Comparison of ENCODE assay signal across 12 cellular contexts in the genomic region with DNA sequence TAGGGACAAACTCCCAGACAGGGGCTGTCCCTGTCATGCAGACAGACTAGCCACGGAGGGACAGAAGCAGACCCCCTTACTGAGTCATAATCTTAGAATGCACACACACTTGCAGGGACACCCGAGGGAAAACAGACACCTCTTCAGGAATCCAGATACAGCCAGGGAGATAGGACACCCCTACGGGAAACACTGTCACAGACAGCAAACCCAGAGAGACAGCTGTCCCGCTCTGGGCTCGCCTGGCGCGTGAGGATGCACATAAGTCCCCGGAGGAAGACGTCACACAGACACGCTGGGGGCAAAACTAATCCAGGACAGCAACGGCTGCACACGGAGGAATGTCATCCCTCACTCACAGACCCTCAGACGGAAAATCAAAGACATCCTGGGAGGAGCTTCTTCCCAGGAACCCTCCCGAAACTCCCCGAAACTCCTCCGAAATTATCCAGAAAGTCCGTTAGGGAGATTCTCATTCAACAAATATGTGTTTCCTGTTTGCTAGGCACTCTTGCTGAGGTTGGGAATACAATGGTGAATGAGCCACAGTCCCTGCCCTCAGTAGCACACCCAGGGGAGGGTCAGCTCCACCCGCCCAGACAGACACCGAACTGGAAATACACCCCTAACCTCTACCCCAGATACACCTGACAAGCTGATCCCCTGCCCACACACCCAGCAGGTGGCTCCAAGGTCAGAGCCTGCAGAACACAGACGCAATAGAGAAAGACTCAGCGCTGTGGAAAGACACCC. TPM values are rescaled to one million over a fixed set of nuclear protein-coding genes. Genes with fewer than 3 reads are reported as not detected.
A peak's percentile ranks its signal among the peaks of the same experiment; 100 is the strongest.
DNase-seq lines count a peak whose midpoint lies in the region; ATAC-seq, FAIRE-seq and TF ChIP-seq lines count a peak whose summit lies in the region.
"Had no signal": no experiment of that assay in that cellular context is flagged by ENCODE, and none has a peak within 500 bp of the region (broad histone marks: within the 10 kb centered on the region; RNA-seq: fewer than 3 reads in every experiment).

No MANE protein-coding gene starts in this region.

- no peak overlapping the region for H3K4me2 ChIP-seq in HepG2 (ENCODE audit: low read depth, low read length)
- H3K4me2 ChIP-seq: A549 had no signal

- TF ChIP-seq CTCF in right lobe of liver (IDR thresholded peaks at IDR 0.05) (no peak), HepG2 (CRISPR knock-in tag; IDR thresholded peaks at IDR 0.05) (no peak), choroid plexus epithelial cell (conservative IDR thresholded peaks at IDR 0.05; ENCODE audit: low read depth, low read length) (no peak)

- no peaks in the 10 kb centered on the region for H3K9me3 ChIP-seq in right lobe of liver
- H3K9me3 ChIP-seq in HepG2 (ENCODE audit: low read length) = no peaks in the 10 kb centered on the region
- H3K9me3 ChIP-seq in mesodermal cell (ENCODE audit: control insufficient read depth, low read length) = no peaks in the 10 kb centered on the region
- H3K9me3 ChIP-seq: A549 had no signal

- DNase-seq in right lobe of liver (no peak), HepG2 (ENCODE audit: low spot score) (no peak), choroid plexus epithelial cell (ENCODE audit: low read depth) (peak; percentile 19), NCI-H1417 (lab: John Stamatoyannopoulos, UW) (no peak)
- no peak for DNase-seq in activated naive CD4-positive, alpha-beta T cell treated with anti-CD3 and anti-CD28 coated beads, Interleukin-2, amount 10 ng/mL, durations not matched to agents 7 days and 5 days
- DNase-seq: activated CD4-positive, alpha-beta T cell treated with anti-CD3 and anti-CD28 coated beads, Interleukin-2, amount 10 ng/mL, durations not matched to agents 24 days and 14 days; NCI-H1436 treated with DMSO at 0.1 percent for 48 hours; NK-92 treated with Interleukin-12 subunit alpha and Interleukin-12 subunit beta, amount 100 ng/mL, for 24 hours had no signal

- H3K4me3 ChIP-seq in right lobe of liver = no peak overlapping the region
- no peak overlapping the region for H3K4me3 ChIP-seq in HepG2 (replicated peaks in 1 of 3; ENCODE audit: insufficient read depth in 1 of 3, low read depth in 2 of 3, low read length in 3 of 3)
- H3K4me3 ChIP-seq in choroid plexus epithelial cell (ENCODE audit: low read depth, low read length) = no peak overlapping the region
- H3K4me3 ChIP-seq in mesodermal cell (ENCODE audit: extremely low read depth, insufficient read depth, low read length, poor library complexity, severe bottlenecking) = no peak overlapping the region
- H3K4me3 ChIP-seq: A549 had no signal

- H4K20me1 ChIP-seq in HepG2 (ENCODE audit: insufficient read depth, low read length) = no peaks in the 10 kb centered on the region

- H3K9me3 Mint-ChIP-seq in activated naive CD4-positive, alpha-beta T cell treated with anti-CD3 and anti-CD28 coated beads, Interleukin-2, amount 10 ng/mL, durations not matched to agents 7 days and 5 days = no peaks in the 10 kb centered on the region
- H3K9me3 Mint-ChIP-seq: activated CD4-positive, alpha-beta T cell treated with anti-CD3 and anti-CD28 coated beads, Interleukin-2, amount 10 ng/mL, durations not matched to agents 24 days and 14 days had no signal

- POLR2A ChIA-PET in HepG2 (lab: Yijun Ruan, JAX) = no interaction called here

- H3K4me1 ChIP-seq in right lobe of liver (no peaks in the 10 kb centered on the region), HepG2 (ENCODE audit: insufficient read depth, low read length) (peaks cover 20% of the 10 kb centered on the region), mesodermal cell (ENCODE audit: control insufficient read depth, insufficient read depth, low read length, poor library complexity, severe bottlenecking) (peaks cover 66% of the 10 kb centered on the region)
- H3K4me1 ChIP-seq: A549 had no signal

- TF ChIP-seq POLR2A in right lobe of liver (IDR thresholded peaks at IDR 0.05) (no peak), HepG2 (IDR thresholded peaks at IDR 0.05; ENCODE audit: insufficient read depth in 1 of 2, low read depth in 2 of 2, low read length in 2 of 2) (no peak)

- ATAC-seq in right lobe of liver (peak in 3 of 4 donors; percentile 5 to 26 (median 10)), HepG2 (no peak), HG03135 (IDR thresholded peaks at IDR 0.05; ENCODE audit: unreplicated experiment) (no peak), HG02571 (IDR thresholded peaks at IDR 0.05; ENCODE audit: unreplicated experiment) (no peak)
- ATAC-seq: A549 had no signal

- H2AFZ ChIP-seq in HepG2 (ENCODE audit: low read length) = no peak overlapping the region

- H3K36me3 Mint-ChIP-seq in activated naive CD4-positive, alpha-beta T cell treated with anti-CD3 and anti-CD28 coated beads, Interleukin-2, amount 10 ng/mL, durations not matched to agents 7 days and 5 days = no peaks in the 10 kb centered on the region

- no TSS peak for BruUV-seq in HepG2 (replicated peaks; lab: Mats Ljungman, UMichigan)

- in situ Hi-C loops in HepG2 (cut with HindIII; ENCODE audit: extremely low pct_ligation_motif_present, low pct_unique_long_range_greater_than_20kb) = no loop called here

- TF ChIP-seq EP300 in HepG2 (IDR thresholded peaks at IDR 0.05; ENCODE audit: low read depth in 2 of 2, low read length in 2 of 2) = no peak
- TF ChIP-seq EP300 in HepG2 (CRISPR knock-in tag; IDR thresholded peaks at IDR 0.05; ENCODE audit: borderline replicate concordance) = no peak

- H3K27me3 Mint-ChIP-seq in activated naive CD4-positive, alpha-beta T cell treated with anti-CD3 and anti-CD28 coated beads, Interleukin-2, amount 10 ng/mL, durations not matched to agents 7 days and 5 days = peaks cover 4% of the 10 kb centered on the region
- H3K27me3 Mint-ChIP-seq: activated CD4-positive, alpha-beta T cell treated with anti-CD3 and anti-CD28 coated beads, Interleukin-2, amount 10 ng/mL, durations not matched to agents 24 days and 14 days had no signal

- WGBS in right lobe of liver (ENCODE audit: insufficient coverage, low coverage, low lambda C conversion rate, missing lambda C conversion rate) = 43% methylated on average over 14 of the region's 21 CpGs
- WGBS in HepG2 (ENCODE audit: low lambda C conversion rate) = 87% methylated on average over 12 of the region's 21 CpGs
- WGBS in mesodermal cell (ENCODE audit: insufficient coverage in 2 of 2), 2 experiments = 82 to 87% methylated on average over 17 of the region's 21 CpGs

- no peaks in the 10 kb centered on the region for H3K27me3 ChIP-seq in right lobe of liver
- H3K27me3 ChIP-seq in HepG2 (ENCODE audit: control insufficient read depth in 1 of 2, insufficient read depth in 2 of 2, low read length in 2 of 2) = no peaks in the 10 kb centered on the region

- CTCF ChIA-PET in HepG2 (lab: Yijun Ruan, JAX; ENCODE audit: low intra/inter-chr PET ratio, low total read pairs) = no interaction called here
- CTCF ChIA-PET in activated naive CD4-positive, alpha-beta T cell treated with anti-CD3 and anti-CD28 coated beads, Interleukin-2, amount 10 ng/mL, durations not matched to agents 7 days and 5 days (lab: Charles Lee) = interaction anchor here (1.0 kb wide), 1 partner anchor 14 kb away, joined by 3 read pairs; no protein-coding TSS in a partner anchor

- TF ChIP-seq RAD21 in HepG2 (CRISPR knock-in tag; IDR thresholded peaks at IDR 0.05) = no peak

- no peak overlapping the region for H3K4me3 Mint-ChIP-seq in activated naive CD4-positive, alpha-beta T cell treated with anti-CD3 and anti-CD28 coated beads, Interleukin-2, amount 10 ng/mL, durations not matched to agents 7 days and 5 days
- H3K4me3 Mint-ChIP-seq: activated CD4-positive, alpha-beta T cell treated with anti-CD3 and anti-CD28 coated beads, Interleukin-2, amount 10 ng/mL, durations not matched to agents 24 days and 14 days had no signal

- H3K27ac ChIP-seq in right lobe of liver (peak overlapping the region in 1 of 3 donors; percentile 33), HepG2 (ENCODE audit: extremely low read length, insufficient read depth, low read length) (no peak overlapping the region), mesodermal cell (ENCODE audit: low read depth, low read length, severe bottlenecking) (peak overlapping the region; percentile 95)
- H3K27ac ChIP-seq: A549 had no signal

- intact Hi-C loops in right lobe of liver (cut with DNase I) = no loop called here
- intact Hi-C loops in HepG2 (cut with micrococcal nuclease; ENCODE audit: unreplicated experiment) = no loop called here

- FAIRE-seq in HepG2 (lab: Jason Lieb, UNC) = no peak
- FAIRE-seq: A549 had no signal

- no peaks in the 10 kb centered on the region for H3K79me2 ChIP-seq in HepG2 (ENCODE audit: insufficient read depth, low read length)

- no peak overlapping the region for H3K9ac ChIP-seq in HepG2 (ENCODE audit: insufficient read depth, low read depth, low read length)

- H3K27ac Mint-ChIP-seq in activated naive CD4-positive, alpha-beta T cell treated with anti-CD3 and anti-CD28 coated beads, Interleukin-2, amount 10 ng/mL, durations not matched to agents 7 days and 5 days = no peak overlapping the region
- H3K27ac Mint-ChIP-seq: activated CD4-positive, alpha-beta T cell treated with anti-CD3 and anti-CD28 coated beads, Interleukin-2, amount 10 ng/mL, durations not matched to agents 24 days and 14 days had no signal

- H3K4me1 Mint-ChIP-seq in activated naive CD4-positive, alpha-beta T cell treated with anti-CD3 and anti-CD28 coated beads, Interleukin-2, amount 10 ng/mL, durations not matched to agents 7 days and 5 days = peaks cover 3% of the 10 kb centered on the region

- H3K36me3 ChIP-seq in right lobe of liver (peaks cover 0 to 60% (median 21%) of the 10 kb centered on the region in 4 donors), HepG2 (replicated peaks in 1 of 2; ENCODE audit: control insufficient read depth in 1 of 2, insufficient read depth in 2 of 2, low read length in 2 of 2) (peaks cover 43 to 76% of the 10 kb centered on the region in 2 experiments), mesodermal cell (ENCODE audit: control insufficient read depth, insufficient read depth, low read length) (peaks cover 89% of the 10 kb centered on the region)

RNA-seq across cellular contexts. Expression of a gene that starts 15.2 kb away (rescaled TPM):
- total RNA-seq in right lobe of liver (10 to 100 TPM; 24.9 to 82.6 (median 26.7) TPM), HepG2 (2016; rRNA removed; fragmentation: Illumina TruSeq; extraction: Trizol) (84.5 and 110 TPM in 2 replicates)
- 53.8 and 61.2 TPM in 2 replicates for total RNA-seq in HepG2 (2016; cell fraction: cytosol; rRNA removed; fragmentation: Illumina TruSeq; extraction: Trizol; ENCODE audit: low read depth)
- 80.8 and 107 TPM in 2 replicates for total RNA-seq in HepG2 (2016; cell fraction: insoluble cytoplasmic fraction; rRNA removed; fragmentation: Illumina TruSeq; extraction: Trizol)
- 83.6 and 90.9 TPM in 2 replicates for total RNA-seq in HepG2 (2016; cell fraction: membrane; rRNA removed; fragmentation: Illumina TruSeq; extraction: Trizol)
- total RNA-seq in HepG2 (2016; cell fraction: nucleus; rRNA removed; fragmentation: Illumina TruSeq; extraction: Trizol) = 53.3 and 59.8 TPM in 2 replicates
- polyA plus RNA-seq in HepG2 (2011; rRNA removed) = 72.0 and 80.8 TPM in 2 replicates
- 70.1 and 101 TPM in 2 replicates for polyA plus RNA-seq in HepG2 (2011; cell fraction: cytosol; rRNA removed)
- polyA plus RNA-seq in HepG2 (2011; cell fraction: nucleus; rRNA removed) = 86.1 and 90.7 TPM in 2 replicates
- 50.6 and 56.9 TPM in 2 replicates for polyA plus RNA-seq in HepG2 (2012)
- 78.5 and 80.1 TPM in 2 replicates for polyA plus RNA-seq in HepG2 (2016; cell fraction: cytosol; fragmentation: Illumina TruSeq; extraction: Trizol; ENCODE audit: low read depth)
- 123 and 139 TPM in 2 replicates for polyA plus RNA-seq in HepG2 (2016; cell fraction: insoluble cytoplasmic fraction; fragmentation: Illumina TruSeq; extraction: Trizol; ENCODE audit: low read depth)
- 85.7 and 87.8 TPM in 2 replicates for polyA plus RNA-seq in HepG2 (2016; cell fraction: membrane; fragmentation: Illumina TruSeq; extraction: Trizol; ENCODE audit: low read depth)
- 130 and 133 TPM in 2 replicates for polyA plus RNA-seq in HepG2 (2016; cell fraction: nucleus; fragmentation: Illumina TruSeq; extraction: Trizol; ENCODE audit: insufficient read depth, low read depth)
- 89.9 and 116 TPM in 2 replicates for polyA minus RNA-seq in HepG2 (2011; rRNA and poly(A)+ RNA removed; ENCODE audit: low replicate concordance)
- 25.4 and 31.5 TPM in 2 replicates for polyA minus RNA-seq in HepG2 (2011; cell fraction: cytosol; rRNA and poly(A)+ RNA removed)
- polyA minus RNA-seq in HepG2 (2011; cell fraction: nucleus; rRNA and poly(A)+ RNA removed) = 14.4 and 14.8 TPM in 2 replicates
- 60.5 TPM for polyA plus RNA-seq in mesodermal cell (2013, experiment 1 of 2)
- polyA plus RNA-seq in mesodermal cell (2013, experiment 2 of 2) = 48.4 TPM

RNA-seq across cellular contexts. Expression of a gene that starts 29.7 kb away (rescaled TPM):
- 100 to 1,000 TPM in 1 of 6 experiments, 10 to 100 TPM in 5; 63.5 to 127 (median 87.4) TPM for total RNA-seq in right lobe of liver
- 32.7 and 75.4 TPM in 2 replicates for total RNA-seq in HepG2 (2016; rRNA removed; fragmentation: Illumina TruSeq; extraction: Trizol)
- total RNA-seq in HepG2 (2016; cell fraction: cytosol; rRNA removed; fragmentation: Illumina TruSeq; extraction: Trizol; ENCODE audit: low read depth) = 14.1 and 16.2 TPM in 2 replicates
- total RNA-seq in HepG2 (2016; cell fraction: insoluble cytoplasmic fraction; rRNA removed; fragmentation: Illumina TruSeq; extraction: Trizol) = 26.6 and 79.7 TPM in 2 replicates
- total RNA-seq in HepG2 (2016; cell fraction: membrane; rRNA removed; fragmentation: Illumina TruSeq; extraction: Trizol) = 27.2 and 31.1 TPM in 2 replicates
- 65.4 and 75.4 TPM in 2 replicates for total RNA-seq in HepG2 (2016; cell fraction: nucleus; rRNA removed; fragmentation: Illumina TruSeq; extraction: Trizol)
- 114 and 164 TPM in 2 replicates for polyA plus RNA-seq in HepG2 (2011; rRNA removed)
- 99.1 and 107 TPM in 2 replicates for polyA plus RNA-seq in HepG2 (2011; cell fraction: cytosol; rRNA removed)
- polyA plus RNA-seq in HepG2 (2011; cell fraction: nucleus; rRNA removed) = 78.9 and 91.7 TPM in 2 replicates
- 75.5 and 159 TPM in 2 replicates for polyA plus RNA-seq in HepG2 (2012)
- polyA plus RNA-seq in HepG2 (2016; cell fraction: cytosol; fragmentation: Illumina TruSeq; extraction: Trizol; ENCODE audit: low read depth) = 13.2 and 14.3 TPM in 2 replicates
- 33.0 and 42.6 TPM in 2 replicates for polyA plus RNA-seq in HepG2 (2016; cell fraction: insoluble cytoplasmic fraction; fragmentation: Illumina TruSeq; extraction: Trizol; ENCODE audit: low read depth)
- 24.0 and 26.9 TPM in 2 replicates for polyA plus RNA-seq in HepG2 (2016; cell fraction: membrane; fragmentation: Illumina TruSeq; extraction: Trizol; ENCODE audit: low read depth)
- polyA plus RNA-seq in HepG2 (2016; cell fraction: nucleus; fragmentation: Illumina TruSeq; extraction: Trizol; ENCODE audit: insufficient read depth, low read depth) = 142 TPM in 2 replicates
- 35.2 and 152 TPM in 2 replicates for polyA minus RNA-seq in HepG2 (2011; rRNA and poly(A)+ RNA removed; ENCODE audit: low replicate concordance)
- 59.6 and 69.2 TPM in 2 replicates for polyA minus RNA-seq in HepG2 (2011; cell fraction: cytosol; rRNA and poly(A)+ RNA removed)
- 28.7 and 29.8 TPM in 2 replicates for polyA minus RNA-seq in HepG2 (2011; cell fraction: nucleus; rRNA and poly(A)+ RNA removed)
- 251 TPM for polyA plus RNA-seq in mesodermal cell (2013, experiment 1 of 2)
- 201 TPM for polyA plus RNA-seq in mesodermal cell (2013, experiment 2 of 2)

RNA-seq across cellular contexts. Expression of a gene that starts 29.8 kb away (rescaled TPM):
- total RNA-seq in right lobe of liver = 1,000 to 10,000 TPM; 3,480 to 8,780 (median 4,667) TPM
- 458 and 1,328 TPM in 2 replicates for total RNA-seq in HepG2 (2016; rRNA removed; fragmentation: Illumina TruSeq; extraction: Trizol)
- 159 and 166 TPM in 2 replicates for total RNA-seq in HepG2 (2016; cell fraction: cytosol; rRNA removed; fragmentation: Illumina TruSeq; extraction: Trizol; ENCODE audit: low read depth)
- total RNA-seq in HepG2 (2016; cell fraction: insoluble cytoplasmic fraction; rRNA removed; fragmentation: Illumina TruSeq; extraction: Trizol) = 502 and 1,332 TPM in 2 replicates
- total RNA-seq in HepG2 (2016; cell fraction: membrane; rRNA removed; fragmentation: Illumina TruSeq; extraction: Trizol) = 224 and 230 TPM in 2 replicates
- total RNA-seq in HepG2 (2016; cell fraction: nucleus; rRNA removed; fragmentation: Illumina TruSeq; extraction: Trizol) = 800 and 999 TPM in 2 replicates
- 1,470 and 1,944 TPM in 2 replicates for polyA plus RNA-seq in HepG2 (2011; rRNA removed)
- 2,997 and 3,700 TPM in 2 replicates for polyA plus RNA-seq in HepG2 (2011; cell fraction: cytosol; rRNA removed)
- 1,674 and 2,058 TPM in 2 replicates for polyA plus RNA-seq in HepG2 (2011; cell fraction: nucleus; rRNA removed)
- 709 and 938 TPM in 2 replicates for polyA plus RNA-seq in HepG2 (2012)
- polyA plus RNA-seq in HepG2 (2016; cell fraction: cytosol; fragmentation: Illumina TruSeq; extraction: Trizol; ENCODE audit: low read depth) = 177 and 191 TPM in 2 replicates
- 450 and 491 TPM in 2 replicates for polyA plus RNA-seq in HepG2 (2016; cell fraction: insoluble cytoplasmic fraction; fragmentation: Illumina TruSeq; extraction: Trizol; ENCODE audit: low read depth)
- polyA plus RNA-seq in HepG2 (2016; cell fraction: membrane; fragmentation: Illumina TruSeq; extraction: Trizol; ENCODE audit: low read depth) = 185 and 190 TPM in 2 replicates
- 1,533 and 1,741 TPM in 2 replicates for polyA plus RNA-seq in HepG2 (2016; cell fraction: nucleus; fragmentation: Illumina TruSeq; extraction: Trizol; ENCODE audit: insufficient read depth, low read depth)
- 0.40 and 224 TPM in 2 replicates for polyA minus RNA-seq in HepG2 (2011; rRNA and poly(A)+ RNA removed; ENCODE audit: low replicate concordance)
- polyA minus RNA-seq in HepG2 (2011; cell fraction: cytosol; rRNA and poly(A)+ RNA removed) = 272 and 395 TPM in 2 replicates
- 73.5 and 101 TPM in 2 replicates for polyA minus RNA-seq in HepG2 (2011; cell fraction: nucleus; rRNA and poly(A)+ RNA removed)
- 395 TPM for polyA plus RNA-seq in mesodermal cell (2013, experiment 1 of 2)
- polyA plus RNA-seq in mesodermal cell (2013, experiment 2 of 2) = 321 TPM

RNA-seq across cellular contexts. Expression of a gene that starts 38.6 kb away (rescaled TPM):
- 1,000 to 10,000 TPM; 4,903 to 7,393 (median 5,741) TPM for total RNA-seq in right lobe of liver
- total RNA-seq in HepG2 (2016; rRNA removed; fragmentation: Illumina TruSeq; extraction: Trizol) = 417 and 600 TPM in 2 replicates
- total RNA-seq in HepG2 (2016; cell fraction: cytosol; rRNA removed; fragmentation: Illumina TruSeq; extraction: Trizol; ENCODE audit: low read depth) = 534 and 640 TPM in 2 replicates
- total RNA-seq in HepG2 (2016; cell fraction: insoluble cytoplasmic fraction; rRNA removed; fragmentation: Illumina TruSeq; extraction: Trizol) = 415 and 575 TPM in 2 replicates
- total RNA-seq in HepG2 (2016; cell fraction: membrane; rRNA removed; fragmentation: Illumina TruSeq; extraction: Trizol) = 550 and 704 TPM in 2 replicates
- 303 and 371 TPM in 2 replicates for total RNA-seq in HepG2 (2016; cell fraction: nucleus; rRNA removed; fragmentation: Illumina TruSeq; extraction: Trizol)
- polyA plus RNA-seq in HepG2 (2011; rRNA removed) = 1,235 and 1,480 TPM in 2 replicates
- polyA plus RNA-seq in HepG2 (2011; cell fraction: cytosol; rRNA removed) = 789 and 856 TPM in 2 replicates
- polyA plus RNA-seq in HepG2 (2011; cell fraction: nucleus; rRNA removed) = 221 and 239 TPM in 2 replicates
- polyA plus RNA-seq in HepG2 (2012) = 609 and 1,000 TPM in 2 replicates
- 629 and 790 TPM in 2 replicates for polyA plus RNA-seq in HepG2 (2016; cell fraction: cytosol; fragmentation: Illumina TruSeq; extraction: Trizol; ENCODE audit: low read depth)
- 381 and 408 TPM in 2 replicates for polyA plus RNA-seq in HepG2 (2016; cell fraction: insoluble cytoplasmic fraction; fragmentation: Illumina TruSeq; extraction: Trizol; ENCODE audit: low read depth)
- 501 and 616 TPM in 2 replicates for polyA plus RNA-seq in HepG2 (2016; cell fraction: membrane; fragmentation: Illumina TruSeq; extraction: Trizol; ENCODE audit: low read depth)
- 540 and 648 TPM in 2 replicates for polyA plus RNA-seq in HepG2 (2016; cell fraction: nucleus; fragmentation: Illumina TruSeq; extraction: Trizol; ENCODE audit: insufficient read depth, low read depth)
- polyA minus RNA-seq in HepG2 (2011; rRNA and poly(A)+ RNA removed; ENCODE audit: low replicate concordance) = 364 TPM in 1 of 2 replicates, not detected in the other
- polyA minus RNA-seq in HepG2 (2011; cell fraction: cytosol; rRNA and poly(A)+ RNA removed) = 191 and 220 TPM in 2 replicates
- 50.5 and 79.1 TPM in 2 replicates for polyA minus RNA-seq in HepG2 (2011; cell fraction: nucleus; rRNA and poly(A)+ RNA removed)
- polyA plus RNA-seq in mesodermal cell (2013, experiment 1 of 2) = 58.2 TPM
- 52.9 TPM for polyA plus RNA-seq in mesodermal cell (2013, experiment 2 of 2)

Comparison
In these comparisons a context has a peak if more than half of its experiments do, and no peak if none do; other contexts are left out.
1. ATAC-seq: peak in right lobe of liver (3 of 4); none in HepG2 (single experiment), HG03135 (single experiment) and HG02571 (single experiment).